Comparison of ENCODE assay signal across 22 cellular contexts in genomic region chr5:53965459-53965858, GRCh38.
"Had no signal": no experiment of that assay in that cellular context is flagged by ENCODE, and none has a peak within 500 bp of the region (broad histone marks: within the 10 kb centered on the region; RNA-seq: fewer than 3 reads in every experiment).

No MANE protein-coding gene starts in this region.

- H3K4me1 ChIP-seq: neural progenitor cell, prostate gland, right atrium auricular region, transverse colon, vagina had no signal

- ATAC-seq: activated T-cell treated with anti-CD3 and anti-CD28 coated beads, Interleukin-2, amount 50 U/mL, for 72 hours; naive thymus-derived CD4-positive, alpha-beta T cell had no signal

- H3K27me3 ChIP-seq: neural progenitor cell, right atrium auricular region, suprapubic skin, transverse colon, vagina had no signal

- H3K27ac ChIP-seq: neural progenitor cell, prostate gland, right atrium auricular region, suprapubic skin, transverse colon, vagina had no signal

- H3K9me3 ChIP-seq: prostate gland, right atrium auricular region, suprapubic skin, transverse colon, vagina had no signal

- H3K36me3 ChIP-seq: neural progenitor cell, prostate gland, right atrium auricular region, suprapubic skin, transverse colon, vagina had no signal

- FAIRE-seq: colon, endometrium, small intestine had no signal

- H3K4me3 ChIP-seq: neural progenitor cell, prostate gland, right atrium auricular region, suprapubic skin, transverse colon, vagina had no signal

- H3K9ac ChIP-seq: neural progenitor cell had no signal

- DNase-seq: activated CD4-positive, alpha-beta T cell treated with anti-CD3 and anti-CD28 coated beads, Interleukin-2, amount 50 U/mL, for 4 hours; activated CD4-positive, CD25-positive, alpha-beta regulatory T cell treated with anti-CD3 and anti-CD28 coated beads, Interleukin-2, amount 50 U/mL, for 72 hours; activated effector memory CD4-positive, alpha-beta T cell treated with anti-CD3 and anti-CD28 coated beads, Interleukin-2, amount 50 U/mL, for 16 hours; activated naive CD4-positive, alpha-beta T cell treated with anti-CD3 and anti-CD28 coated beads, Interleukin-2, amount 50 U/mL, for 16 hours; activated T-cell treated with anti-CD3 and anti-CD28 coated beads, Interleukin-2, amount 50 U/mL, for 72 hours; caudate nucleus; erythroblast; immature natural killer cell; mesenchymal stem cell; naive thymus-derived CD4-positive, alpha-beta T cell; small intestine; stimulated activated CD4-positive, alpha-beta T cell treated with anti-CD3 and anti-CD28 coated beads, Interleukin-15, amount 100 ng/mL, for 24 hours; stimulated activated CD4-positive, alpha-beta T cell treated with anti-CD3 and anti-CD28 coated beads, Interleukin-2, amount 100 ng/mL, for 48 hours; T-helper 1 cell; transverse colon had no signal
